15 cellular contexts compared by ENCODE assay signal in the genomic region with DNA sequence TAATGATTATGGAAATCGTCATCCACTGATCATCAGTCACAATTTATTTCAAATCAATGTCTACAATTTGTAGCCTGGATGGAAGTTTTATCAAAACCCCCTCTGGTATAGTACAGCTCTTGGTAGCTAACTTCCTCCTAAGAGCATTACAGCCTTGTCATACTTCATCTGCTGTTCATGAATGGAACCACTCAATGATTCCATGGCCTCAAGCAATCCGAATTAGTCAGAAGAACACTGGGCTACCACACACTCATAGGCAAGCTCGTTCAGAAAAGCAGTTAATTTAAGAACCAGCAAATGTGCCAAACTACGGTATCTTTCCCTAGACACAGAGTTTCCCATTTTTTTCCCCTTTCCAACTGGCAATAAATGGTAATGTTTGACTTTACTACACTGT.
"Had no signal": no experiment of that assay in that cellular context is flagged by ENCODE, and none has a peak within 500 bp of the region (broad histone marks: within the 10 kb centered on the region; RNA-seq: fewer than 3 reads in every experiment).

No MANE protein-coding gene starts in this region.

- H3K27me3 ChIP-seq: brain microvascular endothelial cell, tibial artery, uterus had no signal

- H3K9me3 ChIP-seq: pancreas, tibial artery, uterus had no signal

- H3K27ac ChIP-seq: brain microvascular endothelial cell, dorsolateral prefrontal cortex, pancreas, tibial artery, uterus had no signal

- H3K36me3 Mint-ChIP-seq: activated naive CD4-positive, alpha-beta T cell treated with anti-CD3 and anti-CD28 coated beads, Interleukin-2, amount 50 U/mL, for 72 hours; naive B cell had no signal

- H3K4me1 Mint-ChIP-seq: naive B cell had no signal

- H3K4me3 Mint-ChIP-seq: naive B cell; T-helper 2 cell treated with Interferon-gamma antibody and Interleukin-4, amounts not matched to agents 5 μg/mL and 100 μg/mL, for 36 hours had no signal

- DNase-seq: activated effector memory CD4-positive, alpha-beta T cell treated with anti-CD3 and anti-CD28 coated beads, Interleukin-2, amount 50 U/mL, for 16 hours; activated T-cell treated with anti-CD3 and anti-CD28 coated beads, Interleukin-2, amount 50 U/mL, for 1 hour; amniotic stem cell; brain microvascular endothelial cell; dorsolateral prefrontal cortex; naive B cell; pancreas; retina; small intestine; tibial artery; uterus had no signal

- H3K4me1 ChIP-seq: tibial artery, uterus had no signal

- H3K27ac Mint-ChIP-seq: activated naive CD4-positive, alpha-beta T cell treated with anti-CD3 and anti-CD28 coated beads, Interleukin-2, amount 50 U/mL, for 72 hours; naive B cell; T-helper 2 cell treated with Interferon-gamma antibody and Interleukin-4, amounts not matched to agents 5 μg/mL and 100 μg/mL, for 36 hours had no signal

- H3K36me3 ChIP-seq: brain microvascular endothelial cell, pancreas, tibial artery, uterus had no signal

- H3K27me3 Mint-ChIP-seq: naive B cell had no signal

- ATAC-seq: activated CD4-positive, CD25-positive, alpha-beta regulatory T cell treated with anti-CD3 and anti-CD28 coated beads, Interleukin-2, amount 50 U/mL, for 24 hours; activated naive CD4-positive, alpha-beta T cell treated with anti-CD3 and anti-CD28 coated beads, Interleukin-2, amount 50 U/mL, for 72 hours; pancreas had no signal

- H3K4me3 ChIP-seq: dorsolateral prefrontal cortex, lung, pancreas, tibial artery, uterus had no signal
